22 cellular contexts compared by ENCODE assay signal in the genomic region with DNA sequence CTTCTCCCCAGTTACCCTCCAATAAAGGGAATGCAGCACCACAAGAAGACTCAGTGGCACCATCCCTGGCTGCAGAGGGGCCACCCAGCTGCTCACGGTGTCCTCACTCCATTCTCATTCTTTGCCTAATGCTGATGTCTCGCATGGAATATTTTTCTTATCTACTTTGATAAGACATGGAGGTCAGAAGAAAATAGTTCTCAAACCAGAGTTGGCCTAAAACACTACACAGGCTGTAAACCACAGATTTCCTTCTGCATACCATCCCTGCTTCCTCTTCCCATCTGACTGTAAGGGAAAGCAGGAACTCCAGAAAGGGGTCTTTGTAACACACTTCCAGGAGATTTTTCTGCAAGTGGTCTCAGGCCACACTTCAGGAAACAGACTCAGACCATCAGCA. TPM values are rescaled to one million over a fixed set of nuclear protein-coding genes. Genes with fewer than 3 reads are reported as not detected.
"Had no signal": no experiment of that assay in that cellular context is flagged by ENCODE, and none has a peak within 500 bp of the region (broad histone marks: within the 10 kb centered on the region; RNA-seq: fewer than 3 reads in every experiment).

No MANE protein-coding gene starts in this region.

- H3K36me3 Mint-ChIP-seq: activated naive CD8-positive, alpha-beta T cell; naive thymus-derived CD4-positive, alpha-beta T cell; T-cell had no signal

- H3K27me3 ChIP-seq: body of pancreas, colonic mucosa, esophagus squamous epithelium, foreskin keratinocyte, right atrium auricular region, tibial nerve, vagina had no signal

- H3K9me3 ChIP-seq: body of pancreas, colonic mucosa, esophagus squamous epithelium, right atrium auricular region, tibial nerve, vagina had no signal

- ATAC-seq: activated CD4-positive, alpha-beta T cell treated with anti-CD3 and anti-CD28 coated beads for 36 hours; activated T-cell treated with anti-CD3 and anti-CD28 coated beads, Interleukin-2, amount 50 U/mL, for 4 hours; body of pancreas; foreskin keratinocyte; naive thymus-derived CD4-positive, alpha-beta T cell; T-cell had no signal

- H3K9me3 Mint-ChIP-seq: activated CD4-positive, alpha-beta memory T cell treated with anti-CD3 and anti-CD28 coated beads, Interleukin-2, amount 10 ng/mL, durations not matched to agents 7 days and 5 days; activated T-cell treated with anti-CD3 and anti-CD28 coated beads, Interleukin-2, amount 50 U/mL, for 4 hours; naive thymus-derived CD4-positive, alpha-beta T cell; T-cell had no signal

- H3K4me1 ChIP-seq: colonic mucosa, foreskin keratinocyte had no signal

- H3K27me3 Mint-ChIP-seq: activated CD4-positive, alpha-beta T cell treated with anti-CD3 and anti-CD28 coated beads for 36 hours; activated naive CD8-positive, alpha-beta T cell had no signal

- H3K4me3 Mint-ChIP-seq: activated CD4-positive, alpha-beta memory T cell treated with anti-CD3 and anti-CD28 coated beads, Interleukin-2, amount 10 ng/mL, durations not matched to agents 7 days and 5 days; activated CD4-positive, alpha-beta T cell treated with anti-CD3 and anti-CD28 coated beads for 36 hours; activated naive CD8-positive, alpha-beta T cell; activated T-cell treated with anti-CD3 and anti-CD28 coated beads, Interleukin-2, amount 50 U/mL, for 4 hours; naive thymus-derived CD4-positive, alpha-beta T cell; T-cell had no signal

- H3K4me1 Mint-ChIP-seq: activated CD4-positive, alpha-beta T cell treated with anti-CD3 and anti-CD28 coated beads for 36 hours; T-cell had no signal

- H3K4me3 ChIP-seq: body of pancreas, colonic mucosa, esophagus squamous epithelium, right atrium auricular region, skin epidermis, tibial nerve, vagina had no signal

- H3K27ac ChIP-seq: body of pancreas, colonic mucosa, foreskin keratinocyte, vagina had no signal

- H3K36me3 ChIP-seq: colonic mucosa, esophagus squamous epithelium, right atrium auricular region, tibial nerve, vagina had no signal

- H3K27ac Mint-ChIP-seq: activated CD4-positive, alpha-beta memory T cell treated with anti-CD3 and anti-CD28 coated beads, Interleukin-2, amount 10 ng/mL, durations not matched to agents 7 days and 5 days; activated CD4-positive, alpha-beta T cell treated with anti-CD3 and anti-CD28 coated beads for 36 hours; activated naive CD8-positive, alpha-beta T cell; naive thymus-derived CD4-positive, alpha-beta T cell; T-cell had no signal

- DNase-seq: activated CD4-positive, alpha-beta memory T cell treated with anti-CD3 and anti-CD28 coated beads, Interleukin-2, amount 10 ng/mL, durations not matched to agents 7 days and 5 days; activated CD4-positive, alpha-beta T cell treated with anti-CD3 and anti-CD28 coated beads for 36 hours; activated T-cell treated with anti-CD3 and anti-CD28 coated beads, Interleukin-2, amount 50 U/mL, for 4 hours; amygdala; caudate nucleus; colonic mucosa; esophagus squamous epithelium; foreskin keratinocyte; head of caudate nucleus; kidney glomerular epithelial cell; naive thymus-derived CD4-positive, alpha-beta T cell; stimulated activated CD4-positive, alpha-beta T cell treated with anti-CD3 and anti-CD28 coated beads, Interleukin-15, amount 100 ng/mL, for 24 hours; stimulated activated CD4-positive, alpha-beta T cell treated with anti-CD3 and anti-CD28 coated beads, Interleukin-4, amount 100 ng/mL, for 24 hours; stimulated activated naive CD4-positive, alpha-beta T cell; substantia nigra; T-cell had no signal

RNA-seq across cellular contexts. Expression of a gene that starts 43.1 kb away (rescaled TPM):
- total RNA-seq: foreskin keratinocyte had no signal
- polyA plus RNA-seq: foreskin keratinocyte had no signal
